ENCODE assay signal across 16 cellular contexts in genomic region chr15:92897620-92898019, GRCh38. TPM values are rescaled to one million over a fixed set of nuclear protein-coding genes. Genes with fewer than 3 reads are reported as not detected.
DNase-seq lines count a peak whose midpoint lies in the region; ATAC-seq, FAIRE-seq and TF ChIP-seq lines count a peak whose summit lies in the region.
"Had no signal": no experiment of that assay in that cellular context is flagged by ENCODE, and none has a peak within 500 bp of the region (broad histone marks: within the 10 kb centered on the region; RNA-seq: fewer than 3 reads in every experiment).

No MANE protein-coding gene starts in this region.

- no peak overlapping the region for H3K4me3 ChIP-seq in A549
- H3K4me3 ChIP-seq in DND-41 (ENCODE audit: low read depth in 1 of 2, low read length in 2 of 2) = no peak overlapping the region
- no peak overlapping the region for H3K4me3 ChIP-seq in naive thymus-derived CD4-positive, alpha-beta T cell (ENCODE audit: low read length)
- no peak overlapping the region for H3K4me3 ChIP-seq in foreskin fibroblast (ENCODE audit: low read depth in 1 of 2, low read length in 2 of 2)
- H3K4me3 ChIP-seq: breast epithelium had no signal

- H3K79me2 ChIP-seq in DND-41 (ENCODE audit: insufficient read depth, low read length) = peaks cover 97% of the 10 kb centered on the region

- CTCF ChIA-PET in A549 (lab: Yijun Ruan, JAX) = interaction anchor here (1.0 to 4.5 kb wide), 6 partner anchors 10 to 100 kb away, joined by 3 to 33 read pairs (median 6); no protein-coding TSS in a partner anchor
- CTCF ChIA-PET in naive thymus-derived CD4-positive, alpha-beta T cell (lab: Charles Lee) = interaction anchor here (1.2 to 1.5 kb wide), 2 partner anchors 15 to 88 kb away, joined by 3 to 7 read pairs; no protein-coding TSS in a partner anchor

- WGBS in A549 (ENCODE audit: missing lambda C conversion rate) = 75% methylated on average over 1 of the region's 1 CpG

- TF ChIP-seq POLR2A in A549 (IDR thresholded peaks at IDR 0.05; ENCODE audit: low read length) = no peak

- no peaks in the 10 kb centered on the region for H3K27me3 Mint-ChIP-seq in activated T-helper 17 cell treated with anti-CD3 and anti-CD28 coated beads, Interleukin-2, amount 50 U/mL, for 72 hours
- no peaks in the 10 kb centered on the region for H3K27me3 Mint-ChIP-seq in naive thymus-derived CD4-positive, alpha-beta T cell

- H3K4me1 ChIP-seq in A549 (peaks cover 29% of the 10 kb centered on the region), DND-41 (ENCODE audit: insufficient read depth, low read length) (peaks cover 67% of the 10 kb centered on the region)
- H3K4me1 ChIP-seq in naive thymus-derived CD4-positive, alpha-beta T cell (ENCODE audit: control insufficient read depth in 2 of 2, insufficient read depth in 2 of 2, low read length in 2 of 2) = peaks cover 54 to 57% of the 10 kb centered on the region in 2 donors

- peak overlapping the region; percentile 64 for H3K4me3 Mint-ChIP-seq in activated T-helper 17 cell treated with anti-CD3 and anti-CD28 coated beads, Interleukin-2, amount 50 U/mL, for 72 hours
- peak overlapping the region in 9 of 10 donors; percentile 21 to 81 (median 51) for H3K4me3 Mint-ChIP-seq in naive thymus-derived CD4-positive, alpha-beta T cell

- peaks cover 5% of the 10 kb centered on the region; the same call in 1 of the 2 replicates for H4K20me1 ChIP-seq in DND-41 (ENCODE audit: insufficient read depth, low read length)

- POLR2A ChIA-PET in A549 (lab: Yijun Ruan, JAX) = interaction anchor here (1.1 to 4.2 kb wide), 3 partner anchors 13 to 89 kb away, joined by 4 to 21 read pairs (median 8); no protein-coding TSS in a partner anchor
- POLR2A ChIA-PET in naive thymus-derived CD4-positive, alpha-beta T cell (lab: Charles Lee) = interaction anchor here (0.8 to 20.7 kb wide), 8 partner anchors 7 to 87 kb away, joined by 3 to 762 read pairs (median 40); partner anchors contain the start of gene CHD2

- DNase-seq in A549 (ENCODE audit: low read depth in 1 of 2, low spot score in 1 of 2) (no peak), DND-41 (no peak), DMS 273 treated with DMSO at 0.1 percent for 48 hours (lab: John Stamatoyannopoulos, UW) (no peak), GM13976 (ENCODE audit: low spot score) (no peak), foreskin fibroblast (no peak)
- DNase-seq in naive thymus-derived CD4-positive, alpha-beta T cell = no peak
- DNase-seq: activated CD4-positive, alpha-beta T cell treated with anti-CD3 and anti-CD28 coated beads for 4 hours; activated effector memory CD4-positive, alpha-beta T cell treated with anti-CD3 and anti-CD28 coated beads, Interleukin-2, amount 50 U/mL, for 16 hours; DMS153; Karpas-422; NCI-H1105 treated with DMSO at 0.1 percent for 48 hours; substantia nigra; T1000 had no signal

- H3K27ac ChIP-seq in A549 = no peak overlapping the region
- H3K27ac ChIP-seq in DND-41 (ENCODE audit: low read length) = no peak overlapping the region
- H3K27ac ChIP-seq in naive thymus-derived CD4-positive, alpha-beta T cell (ENCODE audit: low read depth, low read length) = peak overlapping the region; percentile 23

- H3K27me3 ChIP-seq in DND-41 (ENCODE audit: insufficient read depth, low read length, poor library complexity) = no peaks in the 10 kb centered on the region
- H3K27me3 ChIP-seq in naive thymus-derived CD4-positive, alpha-beta T cell (ENCODE audit: control insufficient read depth in 2 of 2, insufficient read depth in 2 of 2, low read length in 2 of 2) = no peaks in the 10 kb centered on the region
- H3K27me3 ChIP-seq: breast epithelium had no signal

- H3K36me3 ChIP-seq in DND-41 (ENCODE audit: insufficient read depth, low read length) = peaks cover 61% of the 10 kb centered on the region
- H3K36me3 ChIP-seq in naive thymus-derived CD4-positive, alpha-beta T cell (ENCODE audit: control insufficient read depth in 2 of 3, insufficient read depth in 3 of 3, low read length in 3 of 3) = peaks cover 12 to 37% (median 29%) of the 10 kb centered on the region in 3 experiments

- in situ Hi-C loops in GM13976 (cut with MboI; ENCODE audit: low sequenced_read_pairs, unreplicated experiment) = no loop called here

- peaks cover 8% of the 10 kb centered on the region for H3K9me3 Mint-ChIP-seq in activated T-helper 17 cell treated with anti-CD3 and anti-CD28 coated beads, Interleukin-2, amount 50 U/mL, for 72 hours
- peaks cover 0 to 13% (median 3%) of the 10 kb centered on the region in 11 donors for H3K9me3 Mint-ChIP-seq in naive thymus-derived CD4-positive, alpha-beta T cell

- TF ChIP-seq EP300 in A549 (IDR thresholded peaks at IDR 0.05) = no peak

- H2AFZ ChIP-seq in DND-41 (ENCODE audit: low read depth, low read length) = no peak overlapping the region

- no peaks in the 10 kb centered on the region for H3K9me3 ChIP-seq in A549
- H3K9me3 ChIP-seq in DND-41 (ENCODE audit: insufficient read depth, low read length, severe bottlenecking) = no peaks in the 10 kb centered on the region
- H3K9me3 ChIP-seq in naive thymus-derived CD4-positive, alpha-beta T cell (ENCODE audit: control insufficient read depth in 2 of 3, low read length in 3 of 3) = no peaks in the 10 kb centered on the region
- H3K9me3 ChIP-seq: breast epithelium had no signal

- peaks cover 98% of the 10 kb centered on the region for H3K36me3 Mint-ChIP-seq in activated T-helper 17 cell treated with anti-CD3 and anti-CD28 coated beads, Interleukin-2, amount 50 U/mL, for 72 hours (ENCODE audit: low read depth)
- H3K36me3 Mint-ChIP-seq in naive thymus-derived CD4-positive, alpha-beta T cell = peaks cover 10 to 66% (median 60%) of the 10 kb centered on the region in 5 donors

- peak overlapping the region; percentile 75 for H3K27ac Mint-ChIP-seq in activated T-helper 17 cell treated with anti-CD3 and anti-CD28 coated beads, Interleukin-2, amount 50 U/mL, for 72 hours
- peak overlapping the region; percentile 56 to 90 (median 75) for H3K27ac Mint-ChIP-seq in naive thymus-derived CD4-positive, alpha-beta T cell

- intact Hi-C loops in naive thymus-derived CD4-positive, alpha-beta T cell (cut with micrococcal nuclease) = no loop called here

- no peak overlapping the region for H3K9ac ChIP-seq in DND-41 (ENCODE audit: low read depth, low read length)

- peaks cover 30% of the 10 kb centered on the region for H3K4me1 Mint-ChIP-seq in activated T-helper 17 cell treated with anti-CD3 and anti-CD28 coated beads, Interleukin-2, amount 50 U/mL, for 72 hours
- H3K4me1 Mint-ChIP-seq in naive thymus-derived CD4-positive, alpha-beta T cell = peaks cover 28 to 75% (median 64%) of the 10 kb centered on the region in 7 donors

- no peak for TF ChIP-seq RAD21 in A549 (conservative IDR thresholded peaks at IDR 0.05 in 1 of 2, IDR thresholded peaks at IDR 0.05 in 1 of 2)

- no peak for TF ChIP-seq CTCF in A549 (IDR thresholded peaks at IDR 0.05)
- TF ChIP-seq CTCF in DND-41 (IDR thresholded peaks at IDR 0.05; ENCODE audit: borderline replicate concordance, extremely low read depth, low read length, poor library complexity, severe bottlenecking) = no peak
- no peak for TF ChIP-seq CTCF in GM13976 (IDR thresholded peaks at IDR 0.05; ENCODE audit: borderline replicate concordance, control extremely low read depth, extremely low read depth, insufficient read depth, missing control alignments)
- TF ChIP-seq CTCF in foreskin fibroblast (IDR thresholded peaks at IDR 0.05; ENCODE audit: low read depth, low read length) = no peak

- no peak for ATAC-seq in A549
- ATAC-seq in DND-41 (ENCODE audit: insufficient read depth, low read depth) = no peak
- no peak for ATAC-seq in activated T-helper 17 cell treated with anti-CD3 and anti-CD28 coated beads, Interleukin-2, amount 50 U/mL, for 72 hours (replicated peaks)
- ATAC-seq in naive thymus-derived CD4-positive, alpha-beta T cell = no peak
- ATAC-seq: Right ventricle myocardium inferior had no signal

- FAIRE-seq in A549 (lab: Jason Lieb, UNC) = no peak

- H3K4me2 ChIP-seq in A549 (no peak overlapping the region), DND-41 (ENCODE audit: insufficient read depth, low read length) (peak overlapping the region; percentile 14; the same call in 1 of the 2 replicates)

TF ChIP-seq in A549, 52 proteins besides CTCF, POLR2A, EP300 and RAD21:
- TF ChIP-seq TFCP2L1 (CRISPR knock-in tag; IDR thresholded peaks at IDR 0.05) = 0 out of 2 replicates have a peak, but pooled peaks have one; percentile 23
- peak; percentile 55; the same call in 1 of the 2 replicates for TF ChIP-seq FOSB (CRISPR knock-in tag; IDR thresholded peaks at IDR 0.05)
- TF ChIP-seq EHMT2 (IDR thresholded peaks at IDR 0.05; ENCODE audit: low read depth) = peak; percentile 97
- no peak for TF ChIP-seq CHD4 (IDR thresholded peaks at IDR 0.05; ENCODE audit: borderline replicate concordance)
- TF ChIP-seq HOXB13 (CRISPR knock-in tag; IDR thresholded peaks at IDR 0.05; ENCODE audit: low read depth) = 0 out of 2 replicates have a peak, but pooled peaks have one; percentile 13
- TF ChIP-seq RNF2 (IDR thresholded peaks at IDR 0.05; ENCODE audit: borderline replicate concordance, low read depth) = no peak
- TF ChIP-seq ZSCAN20 (CRISPR knock-in tag; IDR thresholded peaks at IDR 0.05) = no peak
TF ChIP-seq in A549: peak in this region for 4.

RNA-seq across cellular contexts. Expression of gene CHD2, which starts 2.5 kb away (rescaled TPM):
- polyA plus RNA-seq in A549 (2011; rRNA removed) (68.2 and 88.1 TPM in 2 replicates), A549 (2017; fragmentation: RNase III; extraction: RNeasy Plus Mini Kit Qiagen cat#74134 plus additional on column Dnase treatment) (29.5 to 30.2 TPM (median 29.5 TPM) in 3 replicates)
- polyA plus RNA-seq in A549 (2012; cell fraction: cytosol; rRNA removed) = 19.7 and 19.8 TPM in 2 replicates
- 42.4 and 67.4 TPM in 2 replicates for polyA plus RNA-seq in A549 (2012; cell fraction: nucleus; rRNA removed)
- 127 and 129 TPM in 2 replicates for polyA minus RNA-seq in A549 (2011; rRNA and poly(A)+ RNA removed)
- total RNA-seq in activated T-helper 17 cell treated with anti-CD3 and anti-CD28 coated beads, Interleukin-2, amount 50 U/mL, for 72 hours = 100 to 1,000 TPM; 159 to 357 TPM
- 100 to 1,000 TPM; 144 to 492 (median 393) TPM for total RNA-seq in naive thymus-derived CD4-positive, alpha-beta T cell
- 100 to 1,000 TPM in 1 of 2 donors, 10 to 100 TPM in 1; 70.0 to 103 TPM for polyA plus RNA-seq in naive thymus-derived CD4-positive, alpha-beta T cell
